12 cellular contexts compared by ENCODE assay signal in genomic region chr9:130029223-130029583, GRCh38. TPM values are rescaled to one million over a fixed set of nuclear protein-coding genes. Genes with fewer than 3 reads are reported as not detected.
DNase-seq lines count a peak whose midpoint lies in the region; ATAC-seq and TF ChIP-seq lines count a peak whose summit lies in the region.
"Had no signal": no experiment of that assay in that cellular context is flagged by ENCODE, and none has a peak within 500 bp of the region (broad histone marks: within the 10 kb centered on the region; RNA-seq: fewer than 3 reads in every experiment).

No MANE protein-coding gene starts in this region.

- no peak for TF ChIP-seq EP300 in transverse colon (IDR thresholded peaks at IDR 0.05; ENCODE audit: low read depth)

- H3K9me3 ChIP-seq in T-helper 17 cell (ENCODE audit: control insufficient read depth, low read length, poor library complexity, severe bottlenecking): no peaks in the 10 kb centered on the region
- no peaks in the 10 kb centered on the region for H3K9me3 ChIP-seq in transverse colon
- H3K9me3 ChIP-seq: stomach had no signal

- no peak for TF ChIP-seq CTCF in transverse colon (IDR thresholded peaks at IDR 0.05)

- H3K27me3 Mint-ChIP-seq in T-helper 17 cell: no peaks in the 10 kb centered on the region
- H3K27me3 Mint-ChIP-seq in immature natural killer cell (ENCODE audit: low read depth in 3 of 3): peaks cover 2 to 3% (median 2%) of the 10 kb centered on the region in 3 donors

- H3K4me3 Mint-ChIP-seq in T-helper 17 cell (peak overlapping the region; percentile 74), immature natural killer cell (peak overlapping the region; percentile 27 to 71 (median 54))

- H3K4me1 Mint-ChIP-seq in T-helper 17 cell (peaks cover 63% of the 10 kb centered on the region), immature natural killer cell (peaks cover 95 to 96% of the 10 kb centered on the region in 2 donors)

- ATAC-seq in T-helper 17 cell (no peak), sciatic nerve (no peak)

- peak; percentile 71 for DNase-seq in stimulated activated CD4-positive, alpha-beta T cell treated with anti-CD3 and anti-CD28 coated beads, Interleukin-1b, Interleukin-23, amount 100 ng/mL, for 48 hours
- DNase-seq in stimulated activated CD4-positive, alpha-beta T cell treated with anti-CD3 and anti-CD28 coated beads, Interleukin-12 subunit alpha, Interleukin-12 subunit beta, amount 100 ng/mL, for 4 hours: no peak
- DNase-seq in T-helper 17 cell: no peak
- no peak for DNase-seq in immature natural killer cell
- DNase-seq in transverse colon: no peak
- DNase-seq in NCI-H2107 (lab: John Stamatoyannopoulos, UW): no peak
- DNase-seq in sciatic nerve (ENCODE audit: low spot score): no peak
- no peak for DNase-seq in H4 (ENCODE audit: low spot score)
- DNase-seq: mesenchymal stem cell, NCI-H524, stomach had no signal

- in situ Hi-C loops in transverse colon (cut with MboI; ENCODE audit: low pct_ligation_motif_present in 1 of 4, low pct_unique_long_range_greater_than_20kb in 1 of 4, low sequenced_read_pairs in 3 of 4): loop anchor here in 2 of 4 donors (25.0 kb wide), 1 partner anchor 142 kb away; no protein-coding TSS in a partner anchor

- peaks cover 23 to 87% (median 58%) of the 10 kb centered on the region in 4 donors for H3K4me1 ChIP-seq in transverse colon

- H3K4me3 ChIP-seq in transverse colon: no peak overlapping the region
- H3K4me3 ChIP-seq: skin epidermis, stomach had no signal

- H3K36me3 ChIP-seq in transverse colon: no peaks in the 10 kb centered on the region
- H3K36me3 ChIP-seq: stomach had no signal

- intact Hi-C loops in transverse colon (cut with DNase I; ENCODE audit: low total_unique reads): no loop called here
- intact Hi-C loops in sciatic nerve (cut with DNase I): no loop called here

- no peak for TF ChIP-seq POLR2A in transverse colon (IDR thresholded peaks at IDR 0.05)

- H3K36me3 Mint-ChIP-seq in T-helper 17 cell (ENCODE audit: low read depth) (peaks cover 3% of the 10 kb centered on the region), immature natural killer cell (no peaks in the 10 kb centered on the region)

- H3K27me3 ChIP-seq in transverse colon: no peaks in the 10 kb centered on the region
- H3K27me3 ChIP-seq: stomach had no signal

- no peaks in the 10 kb centered on the region for H3K9me3 Mint-ChIP-seq in immature natural killer cell

- 53 to 55% methylated on average over 3 of the region's 3 CpGs for WGBS in transverse colon (ENCODE audit: low coverage in 1 of 2), 2 donors

- H3K27ac Mint-ChIP-seq in T-helper 17 cell (peak overlapping the region; percentile 100), immature natural killer cell (peak overlapping the region; percentile 70 to 93 (median 85))

- peak overlapping the region; percentile 52 to 80 (median 70) for H3K27ac ChIP-seq in transverse colon

RNA-seq across cellular contexts. Expression of gene FNBP1, which starts 13.8 kb away (rescaled TPM):
- total RNA-seq in T-helper 17 cell (100 to 1,000 TPM; 219 to 221 TPM), transverse colon (100 to 1,000 TPM in 1 of 4 donors, 10 to 100 TPM in 3; 38.5 to 114 (median 62.9) TPM), sciatic nerve (132 TPM)
- 100 to 1,000 TPM; 113 to 136 (median 135) TPM for polyA plus RNA-seq in immature natural killer cell
- total RNA-seq in H4 (2014; rRNA removed; shearing (Covaris generic)): 19.2 and 24.7 TPM in 2 replicates

RNA-seq across cellular contexts. Expression of gene GPR107, which starts 24.5 kb away (rescaled TPM):
- total RNA-seq in T-helper 17 cell: 10 to 100 TPM; 22.1 to 26.2 TPM
- 1 to 10 TPM; 3.4 to 9.5 (median 5.9) TPM for polyA plus RNA-seq in immature natural killer cell
- total RNA-seq in transverse colon: 10 to 100 TPM; 25.7 to 33.7 (median 32.7) TPM
- total RNA-seq in sciatic nerve: 42.4 TPM
- 13.0 and 21.3 TPM in 2 replicates for total RNA-seq in H4 (2014; rRNA removed; shearing (Covaris generic))
